8 cellular contexts compared by ENCODE assay signal in genomic region chr11:60985991-60986915, GRCh38. TPM values are rescaled to one million over a fixed set of nuclear protein-coding genes. Genes with fewer than 3 reads are reported as not detected.
DNase-seq lines count a peak whose midpoint lies in the region; ATAC-seq and TF ChIP-seq lines count a peak whose summit lies in the region.

No MANE protein-coding gene starts in this region.

- no peaks in the 10 kb centered on the region for H3K9me3 Mint-ChIP-seq in naive thymus-derived CD4-positive, alpha-beta T cell

- no peaks in the 10 kb centered on the region for H3K36me3 ChIP-seq in Panc1 (ENCODE audit: control insufficient read depth, insufficient read depth, low read length)
- H3K36me3 ChIP-seq in naive thymus-derived CD4-positive, alpha-beta T cell (ENCODE audit: control insufficient read depth in 2 of 3, insufficient read depth in 3 of 3, low read length in 3 of 3) = peaks cover 1 to 24% (median 15%) of the 10 kb centered on the region in 3 experiments

- intact Hi-C loops in Panc1 (cut with micrococcal nuclease; ENCODE audit: unreplicated experiment) = no loop called here
- intact Hi-C loops in naive thymus-derived CD4-positive, alpha-beta T cell (cut with micrococcal nuclease) = loop anchor here (1.0 to 10.0 kb wide), 20 partner anchors 8 to 1569 kb away; partner anchors contain the start of genes CD6 (in 2 of the 2), VPS37C (in 2 of the 2), CD5 (in 1 of the 2) and PRPF19 (in 1 of the 2)

- no peaks in the 10 kb centered on the region for H3K27me3 ChIP-seq in Panc1 (ENCODE audit: control insufficient read depth, insufficient read depth, low read length)
- no peaks in the 10 kb centered on the region for H3K27me3 ChIP-seq in naive thymus-derived CD4-positive, alpha-beta T cell (ENCODE audit: control insufficient read depth in 2 of 2, insufficient read depth in 2 of 2, low read length in 2 of 2)

- peaks cover 49 to 99% (median 94%) of the 10 kb centered on the region in 7 donors for H3K4me1 Mint-ChIP-seq in naive thymus-derived CD4-positive, alpha-beta T cell

- H3K27ac ChIP-seq in Panc1 (ENCODE audit: low read length) = no peak overlapping the region
- H3K27ac ChIP-seq in naive thymus-derived CD4-positive, alpha-beta T cell (ENCODE audit: low read depth, low read length) = peak overlapping the region; percentile 96

- CTCF ChIA-PET in Panc1 (lab: Charles Lee) = interaction anchor here (0.6 kb wide), 2 partner anchors 33 to 46 kb away, joined by 3 to 14 read pairs; no protein-coding TSS in a partner anchor
- CTCF ChIA-PET in naive thymus-derived CD4-positive, alpha-beta T cell (lab: Charles Lee) = interaction anchor here (0.9 to 2.5 kb wide), 11 partner anchors 10 to 166 kb away, joined by 3 to 12 read pairs (median 4); no protein-coding TSS in a partner anchor

- no TSS peak for BruUV-seq in Panc1 (replicated peaks; lab: Mats Ljungman, UMichigan)

- no peak for TF ChIP-seq CTCF in Panc1 (IDR thresholded peaks at IDR 0.05)

- in situ Hi-C loops in Panc1 (cut with HindIII; ENCODE audit: low pct_unique_long_range_greater_than_20kb, low sequenced_read_pairs) = no loop called here

- H3K27me3 Mint-ChIP-seq in naive thymus-derived CD4-positive, alpha-beta T cell = no peaks in the 10 kb centered on the region

- peak overlapping the region; percentile 91 to 100 (median 99) for H3K27ac Mint-ChIP-seq in naive thymus-derived CD4-positive, alpha-beta T cell

- POLR2A ChIA-PET in Panc1 (lab: Charles Lee) = no interaction called here
- POLR2A ChIA-PET in naive thymus-derived CD4-positive, alpha-beta T cell (lab: Charles Lee) = interaction anchor here (0.8 to 5.7 kb wide), 27 partner anchors 9 to 143 kb away, joined by 3 to 60 read pairs (median 6); partner anchors contain the start of genes CD5 and TMEM109

- peak; percentile 58; the same call in 1 of the 2 replicates for ATAC-seq in Panc1
- ATAC-seq in naive thymus-derived CD4-positive, alpha-beta T cell = peak; percentile 93
- no peak for ATAC-seq in GM19328 (IDR thresholded peaks at IDR 0.05; ENCODE audit: unreplicated experiment)

- H3K9me3 ChIP-seq in Panc1 (ENCODE audit: control insufficient read depth, insufficient read depth, low read depth, low read length) = no peaks in the 10 kb centered on the region
- no peaks in the 10 kb centered on the region for H3K9me3 ChIP-seq in naive thymus-derived CD4-positive, alpha-beta T cell (ENCODE audit: control insufficient read depth in 2 of 3, low read length in 3 of 3)

- peak; percentile 48 for DNase-seq in A172 (ENCODE audit: low spot score)
- no peak for DNase-seq in Panc1 (ENCODE audit: low read depth, low spot score)
- peak; percentile 85 for DNase-seq in activated T-helper 9 cell treated with anti-CD3 and anti-CD28 coated beads, Interleukin-2, amount 50 U/mL, for 16 hours (ENCODE audit: low read depth)
- DNase-seq in naive thymus-derived CD4-positive, alpha-beta T cell = peak; percentile 59 to 99 (median 97)
- DNase-seq in GDM1 (lab: John Stamatoyannopoulos, UW) = no peak
- no peak for DNase-seq in SHP77 (lab: John Stamatoyannopoulos, UW)
- DNase-seq in NCI-H748 (lab: John Stamatoyannopoulos, UW; ENCODE audit: unreplicated experiment) = no peak

- peak overlapping the region; percentile 75 to 96 (median 88) for H3K4me3 Mint-ChIP-seq in naive thymus-derived CD4-positive, alpha-beta T cell

- H3K4me1 ChIP-seq in Panc1 (ENCODE audit: control insufficient read depth, insufficient read depth, low read length) = no peaks in the 10 kb centered on the region
- peaks cover 62 to 88% of the 10 kb centered on the region in 2 donors for H3K4me1 ChIP-seq in naive thymus-derived CD4-positive, alpha-beta T cell (ENCODE audit: control insufficient read depth in 2 of 2, insufficient read depth in 2 of 2, low read length in 2 of 2)

- no peak overlapping the region for H3K4me3 ChIP-seq in Panc1 (ENCODE audit: low read depth in 2 of 2, low read length in 2 of 2)
- peak overlapping the region; percentile 42 for H3K4me3 ChIP-seq in naive thymus-derived CD4-positive, alpha-beta T cell (ENCODE audit: low read length)

- H3K36me3 Mint-ChIP-seq in naive thymus-derived CD4-positive, alpha-beta T cell = peaks cover 12 to 62% (median 40%) of the 10 kb centered on the region in 5 donors

RNA-seq across cellular contexts. Expression of gene CD6, which starts 14.8 kb away (rescaled TPM):
- not detected in 2 replicates for total RNA-seq in A172 (2014; rRNA removed; shearing (Covaris generic))
- 1.1 TPM for total RNA-seq in Panc1 (2021; ENCODE audit: unreplicated experiment)
- 0.78 TPM for polyA plus RNA-seq in Panc1 (2012; ENCODE audit: insufficient read length)
- total RNA-seq in naive thymus-derived CD4-positive, alpha-beta T cell = 100 to 1,000 TPM; 361 to 653 (median 430) TPM
- polyA plus RNA-seq in naive thymus-derived CD4-positive, alpha-beta T cell = 100 to 1,000 TPM; 195 to 303 TPM

RNA-seq across cellular contexts. Expression of gene SLC15A3, which starts 34.3 kb away (rescaled TPM):
- total RNA-seq in A172 (2014; rRNA removed; shearing (Covaris generic)) = 6.5 and 9.9 TPM in 2 replicates
- total RNA-seq in Panc1 (2021; ENCODE audit: unreplicated experiment) = 8.7 TPM
- polyA plus RNA-seq in Panc1 (2012; ENCODE audit: insufficient read length) = 6.4 TPM
- total RNA-seq in naive thymus-derived CD4-positive, alpha-beta T cell = 100 to 1,000 TPM in 1 of 5 experiments, 10 to 100 TPM in 3, 1 to 10 TPM in 1; 2.9 to 101 (median 10.8) TPM
- 1 to 10 TPM in 1 of 2 donors, under 1 TPM in 1; 0.85 to 2.6 TPM for polyA plus RNA-seq in naive thymus-derived CD4-positive, alpha-beta T cell

Comparison
In these comparisons a context has a peak if more than half of its experiments do, and no peak if none do; other contexts are left out.
1. DNase-seq: peak in A172 (single experiment), activated T-helper 9 cell treated with anti-CD3 and anti-CD28 coated beads, Interleukin-2, amount 50 U/mL, for 16 hours (single experiment) and naive thymus-derived CD4-positive, alpha-beta T cell (9 of 9); none in Panc1 (single experiment), GDM1 (single experiment), SHP77 (0 of 2) and NCI-H748 (single experiment).
2. RNA of gene CD6, which starts 14.8 kb away (total RNA-seq): 361 to 653 TPM in naive thymus-derived CD4-positive, alpha-beta T cell; 1.1 TPM in Panc1 (single experiment) and not detected in A172; every median in the first group is over 100 times any median in the second.